Comparison of ENCODE assay signal across 8 cellular contexts in genomic region chr5:172006378-172007152, GRCh38. TPM values are rescaled to one million over a fixed set of nuclear protein-coding genes. Genes with fewer than 3 reads are reported as not detected.
DNase-seq lines count a peak whose midpoint lies in the region; ATAC-seq, FAIRE-seq and TF ChIP-seq lines count a peak whose summit lies in the region.

FBXW11 (minus strand) TSS chr5:172006638; CDS start chr5:172006502, 136 bp downstream.

- H3K4me2 ChIP-seq in BLaER1 treated with 17β-estradiol and CSF1 and Interleukin-3, amounts not matched to agents 10 nM and 100 nM = peak within 1 kb of the TSS; percentile 83 to 99 (median 95)
- peak within 1 kb of the TSS; percentile 90 for H3K4me2 ChIP-seq in HepG2 (ENCODE audit: low read depth, low read length)

- 0% methylated on average over 10 of the region's 77 CpGs for WGBS in HepG2 (ENCODE audit: low lambda C conversion rate)

- H3K36me3 Mint-ChIP-seq in dendritic cell treated with granulocyte-macrophage colony-stimulating factor and Interleukin-4, amounts not matched to agents 40 ng/mL and 50 ng/mL, for 4 days (ENCODE audit: low read depth) = peaks cover 27% of the 10 kb centered on the region

- peak within 1 kb of the TSS; percentile 88 for H2AFZ ChIP-seq in HepG2 (ENCODE audit: low read length)

- peak; percentile 95 for FAIRE-seq in HepG2 (lab: Jason Lieb, UNC)

- no peaks in the 10 kb centered on the region for H3K27me3 ChIP-seq in BLaER1 treated with 17β-estradiol and CSF1 and Interleukin-3, amounts not matched to agents 10 nM and 100 nM
- peaks cover 0 to 4% of the 10 kb centered on the region in 2 experiments; a peak in 1 of 5 replicates for H3K27me3 ChIP-seq in HepG2 (ENCODE audit: control insufficient read depth in 1 of 2, insufficient read depth in 2 of 2, low read length in 2 of 2)

- DNase-seq in NCI-H748 (lab: John Stamatoyannopoulos, UW; ENCODE audit: unreplicated experiment) (peak; percentile 98), HepG2 (ENCODE audit: low spot score) (peak; percentile 94)
- peak; percentile 86 to 96 for DNase-seq in activated CD4-positive, alpha-beta T cell treated with anti-CD3 and anti-CD28 coated beads, Interleukin-2, amount 50 U/mL, for 24 hours (ENCODE audit: low read depth in 1 of 2, low spot score in 1 of 2)
- peak; percentile 94 for DNase-seq in stimulated activated CD4-positive, alpha-beta T cell treated with anti-CD3 and anti-CD28 coated beads, Interleukin-4, amount 100 ng/mL, for 1 hour

- peaks cover 44 to 51% (median 47%) of the 10 kb centered on the region in 10 experiments for H3K4me1 ChIP-seq in BLaER1 treated with 17β-estradiol and CSF1 and Interleukin-3, amounts not matched to agents 10 nM and 100 nM
- peaks cover 42% of the 10 kb centered on the region for H3K4me1 ChIP-seq in HepG2 (ENCODE audit: insufficient read depth, low read length)

- H3K27ac ChIP-seq in BLaER1 treated with 17β-estradiol and CSF1 and Interleukin-3, amounts not matched to agents 10 nM and 100 nM = peak within 1 kb of the TSS; percentile 94 to 98 (median 95)
- peak within 1 kb of the TSS; percentile 98 for H3K27ac ChIP-seq in HepG2 (ENCODE audit: extremely low read length, insufficient read depth, low read length)

- TF ChIP-seq POLR2A in HepG2 (IDR thresholded peaks at IDR 0.05; ENCODE audit: insufficient read depth in 1 of 2, low read depth in 2 of 2, low read length in 2 of 2) = peak; percentile 89 to 94

- TF ChIP-seq CTCF in HepG2 (CRISPR knock-in tag; IDR thresholded peaks at IDR 0.05) = no peak; the same call in 1 of the 2 replicates

- peak within 1 kb of the TSS; percentile 89 to 99 (median 98) for H3K4me3 ChIP-seq in BLaER1 treated with 17β-estradiol and CSF1 and Interleukin-3, amounts not matched to agents 10 nM and 100 nM
- H3K4me3 ChIP-seq in HepG2 (replicated peaks in 1 of 3; ENCODE audit: insufficient read depth in 1 of 3, low read depth in 2 of 3, low read length in 3 of 3) = peak within 1 kb of the TSS; percentile 78 to 99 (median 93)

- peak within 1 kb of the TSS; percentile 85 for H3K4me3 Mint-ChIP-seq in dendritic cell treated with granulocyte-macrophage colony-stimulating factor and Interleukin-4, amounts not matched to agents 40 ng/mL and 50 ng/mL, for 4 days

- TF ChIP-seq RAD21 in HepG2 (CRISPR knock-in tag; IDR thresholded peaks at IDR 0.05) = peak; percentile 42

- CTCF ChIA-PET in HepG2 (lab: Yijun Ruan, JAX; ENCODE audit: low intra/inter-chr PET ratio, low total read pairs) = no interaction called here

- H3K4me1 Mint-ChIP-seq in dendritic cell treated with granulocyte-macrophage colony-stimulating factor and Interleukin-4, amounts not matched to agents 40 ng/mL and 50 ng/mL, for 4 days (ENCODE audit: low read depth) = peaks cover 51% of the 10 kb centered on the region

- no peaks in the 10 kb centered on the region for H3K9me3 ChIP-seq in BLaER1 treated with 17β-estradiol and CSF1 and Interleukin-3, amounts not matched to agents 10 nM and 100 nM (replicated peaks in 1 of 11)
- no peaks in the 10 kb centered on the region for H3K9me3 ChIP-seq in HepG2 (ENCODE audit: low read length)

- peak within 1 kb of the TSS; percentile 92 to 99 (median 96) for H3K9ac ChIP-seq in BLaER1 treated with 17β-estradiol and CSF1 and Interleukin-3, amounts not matched to agents 10 nM and 100 nM
- H3K9ac ChIP-seq in HepG2 (ENCODE audit: insufficient read depth, low read depth, low read length) = peak within 1 kb of the TSS; percentile 97

- H3K27me3 Mint-ChIP-seq in dendritic cell treated with granulocyte-macrophage colony-stimulating factor and Interleukin-4, amounts not matched to agents 40 ng/mL and 50 ng/mL, for 4 days = no peaks in the 10 kb centered on the region

- peaks cover 48% of the 10 kb centered on the region for H3K79me2 ChIP-seq in HepG2 (ENCODE audit: insufficient read depth, low read length)

- H4K20me1 ChIP-seq in BLaER1 treated with 17β-estradiol and CSF1 and Interleukin-3, amounts not matched to agents 10 nM and 100 nM = peaks cover 16 to 47% (median 33%) of the 10 kb centered on the region in 11 experiments; a peak in 20 of 22 replicates
- H4K20me1 ChIP-seq in HepG2 (ENCODE audit: insufficient read depth, low read length) = peaks cover 26% of the 10 kb centered on the region

- POLR2A ChIA-PET in HepG2 (lab: Yijun Ruan, JAX) = interaction anchor here (0.6 to 1.8 kb wide), 16 partner anchors 9 to 673 kb away, joined by 3 to 21 read pairs (median 3); partner anchors contain the start of genes NPM1 and STK10

- H3K9me3 Mint-ChIP-seq in dendritic cell treated with granulocyte-macrophage colony-stimulating factor and Interleukin-4, amounts not matched to agents 40 ng/mL and 50 ng/mL, for 4 days = no peaks in the 10 kb centered on the region

- H3K27ac Mint-ChIP-seq in dendritic cell treated with granulocyte-macrophage colony-stimulating factor and Interleukin-4, amounts not matched to agents 40 ng/mL and 50 ng/mL, for 4 days = peak within 1 kb of the TSS; percentile 93

- intact Hi-C loops in dendritic cell treated with granulocyte-macrophage colony-stimulating factor and Interleukin-4, amounts not matched to agents 40 ng/mL and 50 ng/mL, for 4 days (cut with micrococcal nuclease) = loop anchor here (2.0 to 5.0 kb wide), 2 partner anchors 39 to 182 kb away; partner anchors contain the start of gene STK10
- intact Hi-C loops in HepG2 (cut with micrococcal nuclease; ENCODE audit: unreplicated experiment) = loop anchor here (2.0 kb wide), 1 partner anchor 94 kb away; no protein-coding TSS in a partner anchor

- BruUV-seq in HepG2 (replicated peaks; lab: Mats Ljungman, UMichigan) = no TSS peak

- H3K36me3 ChIP-seq in BLaER1 treated with 17β-estradiol and CSF1 and Interleukin-3, amounts not matched to agents 10 nM and 100 nM = peaks cover 0 to 8% (median 0%) of the 10 kb centered on the region in 11 experiments; a peak in 6 of 22 replicates
- H3K36me3 ChIP-seq in HepG2 (replicated peaks in 1 of 2; ENCODE audit: control insufficient read depth in 1 of 2, insufficient read depth in 2 of 2, low read length in 2 of 2) = no peaks in the 10 kb centered on the region

- TF ChIP-seq EP300 in HepG2 (IDR thresholded peaks at IDR 0.05; ENCODE audit: low read depth in 2 of 2, low read length in 2 of 2) (no peak), HepG2 (CRISPR knock-in tag; IDR thresholded peaks at IDR 0.05; ENCODE audit: borderline replicate concordance) (no peak)

- peak; percentile 76 for ATAC-seq in GM19351 (IDR thresholded peaks at IDR 0.05; ENCODE audit: unreplicated experiment)
- peak; percentile 78 for ATAC-seq in HG03521 (IDR thresholded peaks at IDR 0.05; ENCODE audit: unreplicated experiment)
- ATAC-seq in HepG2 = peak; percentile 92

- in situ Hi-C loops in HepG2 (cut with HindIII; ENCODE audit: extremely low pct_ligation_motif_present, low pct_unique_long_range_greater_than_20kb) = no loop called here

TF ChIP-seq in HepG2, 621 proteins besides CTCF, POLR2A, EP300 and RAD21 (continues in another document):
- TF ChIP-seq ELF4 (CRISPR knock-in tag; IDR thresholded peaks at IDR 0.05; ENCODE audit: borderline replicate concordance) (peak; percentile 27; the same call in 1 of the 2 replicates), IKZF1 (IDR thresholded peaks at IDR 0.05) (no peak), ZNF451 (CRISPR knock-in tag; IDR thresholded peaks at IDR 0.05) (peak; percentile 31; the same call in 1 of the 2 replicates), ZFY (CRISPR knock-in tag; IDR thresholded peaks at IDR 0.05) (peak; percentile 94), PHB2 (IDR thresholded peaks at IDR 0.05; ENCODE audit: partially characterized antibody) (no peak), ZNF710 (CRISPR knock-in tag; IDR thresholded peaks at IDR 0.05; ENCODE audit: borderline replicate concordance) (0 out of 2 replicates have a peak, but pooled peaks have one; percentile 26)

RNA-seq across cellular contexts. Expression of gene FBXW11, which starts in this region (rescaled TPM):
- 53.6 and 78.0 TPM in 2 replicates for total RNA-seq in HepG2 (2016; rRNA removed; fragmentation: Illumina TruSeq; extraction: Trizol)
- total RNA-seq in HepG2 (2016; cell fraction: cytosol; rRNA removed; fragmentation: Illumina TruSeq; extraction: Trizol; ENCODE audit: low read depth) = 13.9 and 16.6 TPM in 2 replicates
- 52.4 and 73.5 TPM in 2 replicates for total RNA-seq in HepG2 (2016; cell fraction: insoluble cytoplasmic fraction; rRNA removed; fragmentation: Illumina TruSeq; extraction: Trizol)
- 54.3 and 57.1 TPM in 2 replicates for total RNA-seq in HepG2 (2016; cell fraction: membrane; rRNA removed; fragmentation: Illumina TruSeq; extraction: Trizol)
- total RNA-seq in HepG2 (2016; cell fraction: nucleus; rRNA removed; fragmentation: Illumina TruSeq; extraction: Trizol) = 37.5 and 42.2 TPM in 2 replicates
- polyA plus RNA-seq in HepG2 (2011; rRNA removed) = 31.7 and 33.6 TPM in 2 replicates
- 25.6 and 34.6 TPM in 2 replicates for polyA plus RNA-seq in HepG2 (2011; cell fraction: cytosol; rRNA removed)
- 16.7 and 20.7 TPM in 2 replicates for polyA plus RNA-seq in HepG2 (2011; cell fraction: nucleus; rRNA removed)
- 26.7 and 31.9 TPM in 2 replicates for polyA plus RNA-seq in HepG2 (2012)
- 5.1 and 5.2 TPM in 2 replicates for polyA plus RNA-seq in HepG2 (2016; cell fraction: cytosol; fragmentation: Illumina TruSeq; extraction: Trizol; ENCODE audit: low read depth)
- polyA plus RNA-seq in HepG2 (2016; cell fraction: insoluble cytoplasmic fraction; fragmentation: Illumina TruSeq; extraction: Trizol; ENCODE audit: low read depth) = 49.8 and 50.1 TPM in 2 replicates
- polyA plus RNA-seq in HepG2 (2016; cell fraction: membrane; fragmentation: Illumina TruSeq; extraction: Trizol; ENCODE audit: low read depth) = 19.6 and 21.6 TPM in 2 replicates
- 22.7 and 23.9 TPM in 2 replicates for polyA plus RNA-seq in HepG2 (2016; cell fraction: nucleus; fragmentation: Illumina TruSeq; extraction: Trizol; ENCODE audit: insufficient read depth, low read depth)
- polyA minus RNA-seq in HepG2 (2011; rRNA and poly(A)+ RNA removed; ENCODE audit: low replicate concordance) = 103 and 117 TPM in 2 replicates
- polyA minus RNA-seq in HepG2 (2011; cell fraction: cytosol; rRNA and poly(A)+ RNA removed) = 41.9 and 50.8 TPM in 2 replicates
- 52.0 and 58.4 TPM in 2 replicates for polyA minus RNA-seq in HepG2 (2011; cell fraction: nucleus; rRNA and poly(A)+ RNA removed)

Comparison
In these comparisons a context has a peak if more than half of its experiments do, and no peak if none do; other contexts are left out.
1. Peak in every context shown above with its lines: DNase-seq, ATAC-seq, H3K4me3 ChIP-seq and H3K27ac ChIP-seq.